In genomic region chr3:43687499-43687811, GRCh38 we compare ENCODE assay signal across 19 cellular contexts.
"Had no signal": no experiment of that assay in that cellular context is flagged by ENCODE, and none has a peak within 500 bp of the region (broad histone marks: within the 10 kb centered on the region; RNA-seq: fewer than 3 reads in every experiment).

No MANE protein-coding gene starts in this region.

- H3K36me3 ChIP-seq: esophagus muscularis mucosa, gastrocnemius medialis, heart right ventricle, left lung, lower lobe of right lung had no signal

- H3K27me3 ChIP-seq: dorsolateral prefrontal cortex, esophagus muscularis mucosa, gastrocnemius medialis, heart right ventricle, left lung had no signal

- H3K27ac ChIP-seq: coronary artery, esophagus muscularis mucosa, gastrocnemius medialis, heart right ventricle, left lung, lower lobe of right lung had no signal

- H3K4me3 ChIP-seq: coronary artery, dorsolateral prefrontal cortex, esophagus muscularis mucosa, gastrocnemius medialis, heart right ventricle, left lung, lower lobe of right lung, mucosa of descending colon had no signal

- H3K4me3 Mint-ChIP-seq: mesothelial cell of epicardium had no signal

- DNase-seq: dermis blood vessel endothelial cell; dorsolateral prefrontal cortex; effector CD4-positive, alpha-beta T cell; effector memory CD4-positive, alpha-beta T cell; foreskin melanocyte; gastrocnemius medialis; glutamatergic neuron; head of caudate nucleus; heart right ventricle; hippocampal formation; left cardiac atrium; left lung; left ventricle myocardium superior; lower lobe of right lung; mesenchymal stem cell; mucosa of descending colon had no signal

- H3K9me3 ChIP-seq: esophagus muscularis mucosa, gastrocnemius medialis, left lung, lower lobe of right lung, mucosa of descending colon had no signal

- H3K27ac Mint-ChIP-seq: mesothelial cell of epicardium had no signal
